Comparison of ENCODE assay signal across 6 cellular contexts in the genomic region with DNA sequence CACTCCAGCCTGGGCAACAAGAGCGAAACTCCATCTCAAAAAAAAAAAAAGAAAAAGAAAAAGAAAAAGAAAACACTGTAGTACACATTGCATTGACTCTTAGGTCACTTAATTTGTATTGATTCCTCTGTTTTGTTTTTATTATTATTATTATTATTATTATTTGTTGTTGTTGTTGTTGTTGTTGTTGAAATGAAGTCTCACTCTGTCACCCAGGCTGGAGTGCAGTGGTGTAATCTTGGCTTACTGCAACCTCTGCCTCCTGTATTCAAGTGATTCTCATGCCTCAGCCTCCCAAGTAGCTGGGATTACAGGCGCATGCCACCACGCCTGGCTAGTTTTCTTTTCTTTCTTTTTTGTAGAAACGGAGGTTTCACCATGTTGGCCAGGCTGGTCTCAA. TPM values are rescaled to one million over a fixed set of nuclear protein-coding genes. Genes with fewer than 3 reads are reported as not detected.
DNase-seq lines count a peak whose midpoint lies in the region; TF ChIP-seq lines count a peak whose summit lies in the region.
"Not testable (repeated sequence)": the region's sequence is repeated elsewhere in the genome, so short reads cannot be mapped to it uniquely, and the experiment has no call there.

No MANE protein-coding gene starts in this region.

- H3K27ac ChIP-seq in 22Rv1, result peak overlapping the region; percentile 39; the same call in 1 of the 2 replicates
- H3K27ac ChIP-seq in C4-2B, result peak overlapping the region; percentile 80
- not testable (repeated sequence) for H3K27ac ChIP-seq in HEK293 (ENCODE audit: extremely low read depth, low read depth, low read length)
- peak overlapping the region; percentile 72 for H3K27ac ChIP-seq in VCaP

- peaks cover 11% of the 10 kb centered on the region for H3K9me3 Mint-ChIP-seq in dendritic cell treated with granulocyte-macrophage colony-stimulating factor and Interleukin-4, amounts not matched to agents 40 ng/mL and 50 ng/mL, for 4 days
- H3K9me3 Mint-ChIP-seq in mesothelial cell of epicardium, result peaks cover 18% of the 10 kb centered on the region

- POLR2A ChIA-PET in HEK293 (lab: Yijun Ruan, JAX), result not testable (repeated sequence)

- not testable (repeated sequence) for H3K4me1 ChIP-seq in HEK293 (ENCODE audit: control insufficient read depth, insufficient read depth, low read length)

- H3K36me3 ChIP-seq in HEK293 (ENCODE audit: control insufficient read depth in 2 of 2, insufficient read depth in 1 of 2, low read length in 2 of 2), result not testable (repeated sequence)

- H3K4me1 Mint-ChIP-seq in dendritic cell treated with granulocyte-macrophage colony-stimulating factor and Interleukin-4, amounts not matched to agents 40 ng/mL and 50 ng/mL, for 4 days (ENCODE audit: low read depth), result peaks cover 12% of the 10 kb centered on the region
- peaks cover 26% of the 10 kb centered on the region for H3K4me1 Mint-ChIP-seq in mesothelial cell of epicardium

- CTCF ChIA-PET in HEK293 (lab: Yijun Ruan, JAX), result interaction anchor here (1.1 kb wide), 1 partner anchor 393 kb away, joined by 4 read pairs; no protein-coding TSS in a partner anchor

- H3K4me3 Mint-ChIP-seq in dendritic cell treated with granulocyte-macrophage colony-stimulating factor and Interleukin-4, amounts not matched to agents 40 ng/mL and 50 ng/mL, for 4 days; mesothelial cell of epicardium: not testable (repeated sequence)

- not testable (repeated sequence) for H3K9me3 ChIP-seq in HEK293 (ENCODE audit: control insufficient read depth, insufficient read depth, low read depth, low read length)

- H3K27me3 Mint-ChIP-seq in dendritic cell treated with granulocyte-macrophage colony-stimulating factor and Interleukin-4, amounts not matched to agents 40 ng/mL and 50 ng/mL, for 4 days; mesothelial cell of epicardium (ENCODE audit: low read depth): not testable (repeated sequence)

- H3K4me3 ChIP-seq in HEK293 (ENCODE audit: low read depth, low read length), result not testable (repeated sequence)

- DNase-seq in mesothelial cell of epicardium (ENCODE audit: low spot score in 2 of 2, unreplicated experiment in 2 of 2), result not testable (repeated sequence)

- H3K36me3 Mint-ChIP-seq in dendritic cell treated with granulocyte-macrophage colony-stimulating factor and Interleukin-4, amounts not matched to agents 40 ng/mL and 50 ng/mL, for 4 days (ENCODE audit: low read depth); mesothelial cell of epicardium: not testable (repeated sequence)

- H3K27ac Mint-ChIP-seq in dendritic cell treated with granulocyte-macrophage colony-stimulating factor and Interleukin-4, amounts not matched to agents 40 ng/mL and 50 ng/mL, for 4 days, result peak overlapping the region; percentile 75
- H3K27ac Mint-ChIP-seq in mesothelial cell of epicardium, result peak overlapping the region; percentile 93

- TF ChIP-seq CTCF in 22Rv1 (IDR thresholded peaks at IDR 0.05); C4-2B (conservative IDR thresholded peaks at IDR 0.05); HEK293 (tag by site-specific recombination; IDR thresholded peaks at IDR 0.05); VCaP (conservative IDR thresholded peaks at IDR 0.05); mesothelial cell of epicardium (IDR thresholded peaks at IDR 0.05; ENCODE audit: unreplicated experiment): not testable (repeated sequence)

- intact Hi-C loops in dendritic cell treated with granulocyte-macrophage colony-stimulating factor and Interleukin-4, amounts not matched to agents 40 ng/mL and 50 ng/mL, for 4 days (cut with micrococcal nuclease), result not testable (repeated sequence)

TF ChIP-seq in HEK293, 187 proteins besides CTCF, POLR2A, EP300 and RAD21:
- TF ChIP-seq REPIN1 (tag by site-specific recombination; IDR thresholded peaks at IDR 0.05; ENCODE audit: low read depth), result peak; percentile 99

RNA-seq across cellular contexts. Expression of a gene that starts 8.1 kb away (rescaled TPM):
- total RNA-seq in mesothelial cell of epicardium, result 36.4 to 39.0 TPM (median 37.3 TPM) in 3 replicates

RNA-seq across cellular contexts. Expression of a gene that starts 55.2 kb away (rescaled TPM):
- 1.5 to 1.9 TPM (median 1.7 TPM) in 3 replicates for total RNA-seq in mesothelial cell of epicardium
